In genomic region chr2:170711774-170712652, GRCh38 we compare ENCODE assay signal across 1 cellular context.
A peak's percentile ranks its signal among the peaks of the same experiment; 100 is the strongest.
TF ChIP-seq lines count a peak whose summit lies in the region.

No MANE protein-coding gene starts in this region.

TF ChIP-seq in HepG2, 621 proteins besides CTCF, POLR2A, EP300 and RAD21 (continued from another document and continues in another):
- TF ChIP-seq PRDM4 (CRISPR knock-in tag; IDR thresholded peaks at IDR 0.05; ENCODE audit: borderline replicate concordance) (no peak), E2F1 (CRISPR knock-in tag; IDR thresholded peaks at IDR 0.05) (peak; percentile 90), ZNF646 (CRISPR knock-in tag; IDR thresholded peaks at IDR 0.05) (peak; percentile 52; the same call in 1 of the 2 replicates), ZNF773 (CRISPR knock-in tag; IDR thresholded peaks at IDR 0.05; ENCODE audit: borderline replicate concordance) (0 out of 2 replicates have a peak, but pooled peaks have one; percentile 57), CHD4 (IDR thresholded peaks at IDR 0.05; ENCODE audit: borderline replicate concordance, low read length) (peak; percentile 94; the same call in 1 of the 2 replicates), ZSCAN30 (CRISPR knock-in tag; IDR thresholded peaks at IDR 0.05) (peak; percentile 87; the same call in 1 of the 2 replicates), ATM (IDR thresholded peaks at IDR 0.05; ENCODE audit: borderline replicate concordance) (no peak), ZNF276 (CRISPR knock-in tag; IDR thresholded peaks at IDR 0.05; ENCODE audit: low read depth) (peak; percentile 70), CEBPB (IDR thresholded peaks at IDR 0.05; ENCODE audit: borderline replicate concordance, low read depth, low read length) (no peak), ZBTB42 (CRISPR knock-in tag; IDR thresholded peaks at IDR 0.05) (peak; percentile 77; the same call in 1 of the 2 replicates), GPN1 (CRISPR knock-in tag; IDR thresholded peaks at IDR 0.05; ENCODE audit: borderline replicate concordance) (0 out of 2 replicates have a peak, but pooled peaks have one; percentile 32), HMG20A (CRISPR knock-in tag; IDR thresholded peaks at IDR 0.05; ENCODE audit: borderline replicate concordance) (peak; percentile 80; the same call in 1 of the 2 replicates), ZUFSP (CRISPR knock-in tag; IDR thresholded peaks at IDR 0.05; ENCODE audit: borderline replicate concordance) (0 out of 2 replicates have a peak, but pooled peaks have one; percentile 73), IRX3 (CRISPR knock-in tag; IDR thresholded peaks at IDR 0.05; ENCODE audit: borderline replicate concordance, low read depth) (no peak), ZNF101 (CRISPR knock-in tag; IDR thresholded peaks at IDR 0.05; ENCODE audit: borderline replicate concordance, low read depth) (peak; percentile 90; the same call in 1 of the 2 replicates), FOXK2 (IDR thresholded peaks at IDR 0.05) (no peak), MIER3 (CRISPR knock-in tag; IDR thresholded peaks at IDR 0.05; ENCODE audit: borderline replicate concordance) (peak; percentile 22; the same call in 1 of the 2 replicates), ZNF138 (CRISPR knock-in tag; IDR thresholded peaks at IDR 0.05; ENCODE audit: low read depth) (no peak), ZNF891 (CRISPR knock-in tag; IDR thresholded peaks at IDR 0.05) (peak; percentile 68), NONO (IDR thresholded peaks at IDR 0.05) (no peak), NONO (CRISPR knock-in tag; conservative IDR thresholded peaks at IDR 0.05) (peak; percentile 95), YY1 (IDR thresholded peaks at IDR 0.05; ENCODE audit: insufficient read depth, insufficient replicate concordance, low read depth, low read length) (peak; percentile 76), TEAD2 (CRISPR knock-in tag; IDR thresholded peaks at IDR 0.05) (no peak), TRIM22 (IDR thresholded peaks at IDR 0.05) (no peak), FUBP1 (CRISPR knock-in tag; IDR thresholded peaks at IDR 0.05; ENCODE audit: borderline replicate concordance) (no peak), CREB3 (CRISPR knock-in tag; IDR thresholded peaks at IDR 0.05) (peak; percentile 64; the same call in 1 of the 2 replicates), REL (CRISPR knock-in tag; conservative IDR thresholded peaks at IDR 0.05) (peak; percentile 49; the same call in 1 of the 2 replicates), ZNF766 (CRISPR knock-in tag; IDR thresholded peaks at IDR 0.05; ENCODE audit: borderline replicate concordance) (0 out of 2 replicates have a peak, but pooled peaks have one; percentile 75), ZNF589 (CRISPR knock-in tag; conservative IDR thresholded peaks at IDR 0.05) (0 out of 2 replicates have a peak, but pooled peaks have one; percentile 71), ZNF788 (CRISPR knock-in tag; IDR thresholded peaks at IDR 0.05; ENCODE audit: borderline replicate concordance) (peak; percentile 83; the same call in 1 of the 2 replicates), SNRNP70 (IDR thresholded peaks at IDR 0.05; ENCODE audit: low read depth, low read length) (no peak), ZNF17 (CRISPR knock-in tag; IDR thresholded peaks at IDR 0.05) (no peak; the same call in 1 of the 2 replicates), RFX3 (CRISPR knock-in tag; IDR thresholded peaks at IDR 0.05) (no peak), CHD2 (IDR thresholded peaks at IDR 0.05; ENCODE audit: low read depth, low read length) (peak; percentile 55; the same call in 1 of the 2 replicates), ATF2 (CRISPR knock-in tag; IDR thresholded peaks at IDR 0.05) (peak; percentile 90), KAT8 (CRISPR knock-in tag; IDR thresholded peaks at IDR 0.05) (peak; percentile 65; the same call in 1 of the 2 replicates), NR3C1 (CRISPR knock-in tag; IDR thresholded peaks at IDR 0.05) (no peak), ZNF616 (CRISPR knock-in tag; IDR thresholded peaks at IDR 0.05; ENCODE audit: low read depth) (no peak; the same call in 1 of the 2 replicates), SALL1 (CRISPR knock-in tag; IDR thresholded peaks at IDR 0.05) (peak; percentile 98), NFE2 (CRISPR knock-in tag; IDR thresholded peaks at IDR 0.05) (no peak)
